ENCODE assay signal across 1 cellular context in the genomic region with DNA sequence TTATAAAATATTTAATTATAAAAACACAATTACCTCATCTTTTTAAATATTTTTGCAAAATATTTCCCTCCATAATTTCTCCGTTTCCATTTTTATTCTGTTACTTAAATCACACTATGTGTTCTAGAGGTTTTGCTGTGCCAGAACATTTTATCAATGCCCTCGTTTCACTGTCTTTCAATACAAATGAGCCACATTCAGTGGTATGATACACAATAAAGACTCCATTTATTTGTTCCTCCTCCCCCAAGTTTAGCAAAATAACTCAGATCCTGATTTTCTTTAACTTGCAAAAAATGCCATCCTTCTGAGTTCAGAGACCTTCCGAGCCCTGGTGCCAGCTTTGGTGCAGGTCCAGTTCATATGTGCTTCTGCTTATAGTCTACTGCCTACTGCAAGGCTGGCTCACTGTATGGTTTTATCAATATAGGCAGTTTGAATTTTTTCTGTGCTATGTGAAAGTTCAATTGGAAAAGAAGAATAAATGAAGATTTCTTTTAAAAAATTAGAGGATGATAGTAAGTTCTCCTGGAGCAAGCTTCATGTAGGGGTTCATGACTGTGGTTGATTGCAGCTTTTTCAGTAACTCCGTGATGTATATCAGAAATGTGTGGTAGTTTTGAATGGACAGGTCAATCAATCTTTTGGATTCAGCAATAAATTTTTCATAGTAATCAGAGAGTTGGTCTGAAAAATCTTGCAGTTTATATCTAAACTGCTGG.
TF ChIP-seq lines count a peak whose summit lies in the region.

No MANE protein-coding gene starts in this region.

TF ChIP-seq in HepG2, 621 proteins besides CTCF, POLR2A, EP300 and RAD21 (continued from another document and continues in another):
- TF ChIP-seq, protein P1, sequence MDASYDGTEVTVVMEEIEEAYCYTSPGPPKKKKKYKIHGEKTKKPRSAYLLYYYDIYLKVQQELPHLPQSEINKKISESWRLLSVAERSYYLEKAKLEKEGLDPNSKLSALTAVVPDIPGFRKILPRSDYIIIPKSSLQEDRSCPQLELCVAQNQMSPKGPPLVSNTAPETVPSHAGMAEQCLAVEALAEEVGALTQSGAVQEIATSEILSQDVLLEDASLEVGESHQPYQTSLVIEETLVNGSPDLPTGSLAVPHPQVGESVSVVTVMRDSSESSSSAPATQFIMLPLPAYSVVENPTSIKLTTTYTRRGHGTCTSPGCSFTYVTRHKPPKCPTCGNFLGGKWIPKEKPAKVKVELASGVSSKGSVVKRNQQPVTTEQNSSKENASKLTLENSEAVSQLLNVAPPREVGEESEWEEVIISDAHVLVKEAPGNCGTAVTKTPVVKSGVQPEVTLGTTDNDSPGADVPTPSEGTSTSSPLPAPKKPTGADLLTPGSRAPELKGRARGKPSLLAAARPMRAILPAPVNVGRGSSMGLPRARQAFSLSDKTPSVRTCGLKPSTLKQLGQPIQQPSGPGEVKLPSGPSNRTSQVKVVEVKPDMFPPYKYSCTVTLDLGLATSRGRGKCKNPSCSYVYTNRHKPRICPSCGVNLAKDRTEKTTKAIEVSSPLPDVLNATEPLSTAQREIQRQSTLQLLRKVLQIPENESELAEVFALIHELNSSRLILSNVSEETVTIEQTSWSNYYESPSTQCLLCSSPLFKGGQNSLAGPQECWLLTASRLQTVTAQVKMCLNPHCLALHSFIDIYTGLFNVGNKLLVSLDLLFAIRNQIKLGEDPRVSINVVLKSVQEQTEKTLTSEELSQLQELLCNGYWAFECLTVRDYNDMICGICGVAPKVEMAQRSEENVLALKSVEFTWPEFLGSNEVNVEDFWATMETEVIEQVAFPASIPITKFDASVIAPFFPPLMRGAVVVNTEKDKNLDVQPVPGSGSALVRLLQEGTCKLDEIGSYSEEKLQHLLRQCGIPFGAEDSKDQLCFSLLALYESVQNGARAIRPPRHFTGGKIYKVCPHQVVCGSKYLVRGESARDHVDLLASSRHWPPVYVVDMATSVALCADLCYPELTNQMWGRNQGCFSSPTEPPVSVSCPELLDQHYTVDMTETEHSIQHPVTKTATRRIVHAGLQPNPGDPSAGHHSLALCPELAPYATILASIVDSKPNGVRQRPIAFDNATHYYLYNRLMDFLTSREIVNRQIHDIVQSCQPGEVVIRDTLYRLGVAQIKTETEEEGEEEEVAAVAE (CRISPR knock-in tag; IDR thresholded peaks at IDR 0.05; ENCODE audit: borderline replicate concordance), result no peak
- TF ChIP-seq NR2F2 (IDR thresholded peaks at IDR 0.05; ENCODE audit: borderline replicate concordance, low read depth), result no peak
- TF ChIP-seq HDAC1 (CRISPR knock-in tag; IDR thresholded peaks at IDR 0.05), result no peak
- no peak for TF ChIP-seq SYNCRIP (IDR thresholded peaks at IDR 0.05; ENCODE audit: insufficient read depth, low read depth, low read length)
- no peak for TF ChIP-seq BCL6 (CRISPR knock-in tag; IDR thresholded peaks at IDR 0.05)
- TF ChIP-seq ZNF12 (CRISPR knock-in tag; IDR thresholded peaks at IDR 0.05), result no peak
- TF ChIP-seq, protein P2, sequence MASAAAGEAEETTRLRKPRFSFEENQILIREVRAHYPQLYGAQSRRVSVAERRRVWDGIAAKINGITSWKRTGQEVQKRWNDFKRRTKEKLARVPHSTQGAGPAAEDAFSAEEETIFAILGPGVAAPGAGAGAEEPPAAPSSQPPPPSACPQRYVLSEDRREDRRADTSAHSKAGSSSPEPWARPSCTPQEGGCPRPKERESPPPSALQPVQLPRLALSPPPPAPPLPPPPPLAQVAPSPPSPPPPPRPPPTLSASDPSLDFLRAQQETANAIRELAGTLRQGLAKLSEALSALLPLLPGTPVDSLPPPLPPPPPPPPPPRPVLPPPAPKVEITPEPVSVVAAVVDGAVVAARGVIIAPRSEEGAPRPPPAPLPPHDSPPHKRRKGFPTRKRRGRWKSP (CRISPR knock-in tag; IDR thresholded peaks at IDR 0.05), result peak; percentile 29; the same call in 1 of the 2 replicates
- no peak for TF ChIP-seq ZNF747 (CRISPR knock-in tag; IDR thresholded peaks at IDR 0.05; ENCODE audit: borderline replicate concordance)
- TF ChIP-seq, protein P3, sequence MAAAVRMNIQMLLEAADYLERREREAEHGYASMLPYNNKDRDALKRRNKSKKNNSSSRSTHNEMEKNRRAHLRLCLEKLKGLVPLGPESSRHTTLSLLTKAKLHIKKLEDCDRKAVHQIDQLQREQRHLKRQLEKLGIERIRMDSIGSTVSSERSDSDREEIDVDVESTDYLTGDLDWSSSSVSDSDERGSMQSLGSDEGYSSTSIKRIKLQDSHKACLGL (CRISPR knock-in tag; IDR thresholded peaks at IDR 0.05), result no peak
- TF ChIP-seq, protein P4, sequence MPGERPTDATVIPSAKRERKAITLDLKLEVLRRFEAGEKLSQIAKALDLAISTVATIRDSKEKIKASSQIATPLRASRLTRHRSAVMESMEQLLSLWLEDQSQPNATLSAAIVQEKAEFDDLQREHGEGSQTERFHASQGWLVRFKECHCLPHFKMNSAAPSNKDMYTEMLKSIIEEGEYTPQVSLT (CRISPR knock-in tag; IDR thresholded peaks at IDR 0.05; ENCODE audit: borderline replicate concordance, low read depth), result no peak
- TF ChIP-seq KLF13 (CRISPR knock-in tag; IDR thresholded peaks at IDR 0.05), result no peak
- TF ChIP-seq ARNT2 (CRISPR knock-in tag; IDR thresholded peaks at IDR 0.05; ENCODE audit: low read depth), result no peak
- TF ChIP-seq, protein P5, sequence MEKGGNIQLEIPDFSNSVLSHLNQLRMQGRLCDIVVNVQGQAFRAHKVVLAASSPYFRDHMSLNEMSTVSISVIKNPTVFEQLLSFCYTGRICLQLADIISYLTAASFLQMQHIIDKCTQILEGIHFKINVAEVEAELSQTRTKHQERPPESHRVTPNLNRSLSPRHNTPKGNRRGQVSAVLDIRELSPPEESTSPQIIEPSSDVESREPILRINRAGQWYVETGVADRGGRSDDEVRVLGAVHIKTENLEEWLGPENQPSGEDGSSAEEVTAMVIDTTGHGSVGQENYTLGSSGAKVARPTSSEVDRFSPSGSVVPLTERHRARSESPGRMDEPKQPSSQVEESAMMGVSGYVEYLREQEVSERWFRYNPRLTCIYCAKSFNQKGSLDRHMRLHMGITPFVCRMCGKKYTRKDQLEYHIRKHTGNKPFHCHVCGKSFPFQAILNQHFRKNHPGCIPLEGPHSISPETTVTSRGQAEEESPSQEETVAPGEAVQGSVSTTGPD (CRISPR knock-in tag; IDR thresholded peaks at IDR 0.05), result no peak
- no peak for TF ChIP-seq ZNF382 (CRISPR knock-in tag; IDR thresholded peaks at IDR 0.05; ENCODE audit: borderline replicate concordance)
- TF ChIP-seq NR2C2 (CRISPR knock-in tag; IDR thresholded peaks at IDR 0.05; ENCODE audit: borderline replicate concordance), result no peak
- TF ChIP-seq ARID2 (CRISPR knock-in tag; IDR thresholded peaks at IDR 0.05; ENCODE audit: borderline replicate concordance), result no peak
- peak; percentile 11; the same call in 1 of the 2 replicates for TF ChIP-seq ZNF256 (CRISPR knock-in tag; conservative IDR thresholded peaks at IDR 0.05)
- TF ChIP-seq CHD2 (IDR thresholded peaks at IDR 0.05; ENCODE audit: low read depth, low read length), result no peak
- TF ChIP-seq, protein P6, sequence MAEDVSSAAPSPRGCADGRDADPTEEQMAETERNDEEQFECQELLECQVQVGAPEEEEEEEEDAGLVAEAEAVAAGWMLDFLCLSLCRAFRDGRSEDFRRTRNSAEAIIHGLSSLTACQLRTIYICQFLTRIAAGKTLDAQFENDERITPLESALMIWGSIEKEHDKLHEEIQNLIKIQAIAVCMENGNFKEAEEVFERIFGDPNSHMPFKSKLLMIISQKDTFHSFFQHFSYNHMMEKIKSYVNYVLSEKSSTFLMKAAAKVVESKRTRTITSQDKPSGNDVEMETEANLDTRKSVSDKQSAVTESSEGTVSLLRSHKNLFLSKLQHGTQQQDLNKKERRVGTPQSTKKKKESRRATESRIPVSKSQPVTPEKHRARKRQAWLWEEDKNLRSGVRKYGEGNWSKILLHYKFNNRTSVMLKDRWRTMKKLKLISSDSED (CRISPR knock-in tag; IDR thresholded peaks at IDR 0.05), result no peak
- TF ChIP-seq, protein P7, sequence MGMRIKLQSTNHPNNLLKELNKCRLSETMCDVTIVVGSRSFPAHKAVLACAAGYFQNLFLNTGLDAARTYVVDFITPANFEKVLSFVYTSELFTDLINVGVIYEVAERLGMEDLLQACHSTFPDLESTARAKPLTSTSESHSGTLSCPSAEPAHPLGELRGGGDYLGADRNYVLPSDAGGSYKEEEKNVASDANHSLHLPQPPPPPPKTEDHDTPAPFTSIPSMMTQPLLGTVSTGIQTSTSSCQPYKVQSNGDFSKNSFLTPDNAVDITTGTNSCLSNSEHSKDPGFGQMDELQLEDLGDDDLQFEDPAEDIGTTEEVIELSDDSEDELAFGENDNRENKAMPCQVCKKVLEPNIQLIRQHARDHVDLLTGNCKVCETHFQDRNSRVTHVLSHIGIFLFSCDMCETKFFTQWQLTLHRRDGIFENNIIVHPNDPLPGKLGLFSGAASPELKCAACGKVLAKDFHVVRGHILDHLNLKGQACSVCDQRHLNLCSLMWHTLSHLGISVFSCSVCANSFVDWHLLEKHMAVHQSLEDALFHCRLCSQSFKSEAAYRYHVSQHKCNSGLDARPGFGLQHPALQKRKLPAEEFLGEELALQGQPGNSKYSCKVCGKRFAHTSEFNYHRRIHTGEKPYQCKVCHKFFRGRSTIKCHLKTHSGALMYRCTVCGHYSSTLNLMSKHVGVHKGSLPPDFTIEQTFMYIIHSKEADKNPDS (CRISPR knock-in tag; IDR thresholded peaks at IDR 0.05), result no peak
- 0 out of 2 replicates have a peak, but pooled peaks have one; percentile 12 for TF ChIP-seq ELF3 (CRISPR knock-in tag; IDR thresholded peaks at IDR 0.05)
- TF ChIP-seq ZNF7 (CRISPR knock-in tag; IDR thresholded peaks at IDR 0.05), result no peak
- no peak for TF ChIP-seq ZMYM4 (CRISPR knock-in tag; IDR thresholded peaks at IDR 0.05)
- 0 out of 2 replicates have a peak, but pooled peaks have one; percentile 33 for TF ChIP-seq ATF1 (CRISPR knock-in tag; IDR thresholded peaks at IDR 0.05)
- TF ChIP-seq, protein P8, sequence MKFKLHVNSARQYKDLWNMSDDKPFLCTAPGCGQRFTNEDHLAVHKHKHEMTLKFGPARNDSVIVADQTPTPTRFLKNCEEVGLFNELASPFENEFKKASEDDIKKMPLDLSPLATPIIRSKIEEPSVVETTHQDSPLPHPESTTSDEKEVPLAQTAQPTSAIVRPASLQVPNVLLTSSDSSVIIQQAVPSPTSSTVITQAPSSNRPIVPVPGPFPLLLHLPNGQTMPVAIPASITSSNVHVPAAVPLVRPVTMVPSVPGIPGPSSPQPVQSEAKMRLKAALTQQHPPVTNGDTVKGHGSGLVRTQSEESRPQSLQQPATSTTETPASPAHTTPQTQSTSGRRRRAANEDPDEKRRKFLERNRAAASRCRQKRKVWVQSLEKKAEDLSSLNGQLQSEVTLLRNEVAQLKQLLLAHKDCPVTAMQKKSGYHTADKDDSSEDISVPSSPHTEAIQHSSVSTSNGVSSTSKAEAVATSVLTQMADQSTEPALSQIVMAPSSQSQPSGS (CRISPR knock-in tag; IDR thresholded peaks at IDR 0.05), result no peak
- 0 out of 2 replicates have a peak, but pooled peaks have one; percentile 20 for TF ChIP-seq TARDBP (CRISPR knock-in tag; IDR thresholded peaks at IDR 0.05)
- no peak for TF ChIP-seq KAT2B (IDR thresholded peaks at IDR 0.05; ENCODE audit: borderline replicate concordance, low read depth, low read length)
- TF ChIP-seq, protein P9, sequence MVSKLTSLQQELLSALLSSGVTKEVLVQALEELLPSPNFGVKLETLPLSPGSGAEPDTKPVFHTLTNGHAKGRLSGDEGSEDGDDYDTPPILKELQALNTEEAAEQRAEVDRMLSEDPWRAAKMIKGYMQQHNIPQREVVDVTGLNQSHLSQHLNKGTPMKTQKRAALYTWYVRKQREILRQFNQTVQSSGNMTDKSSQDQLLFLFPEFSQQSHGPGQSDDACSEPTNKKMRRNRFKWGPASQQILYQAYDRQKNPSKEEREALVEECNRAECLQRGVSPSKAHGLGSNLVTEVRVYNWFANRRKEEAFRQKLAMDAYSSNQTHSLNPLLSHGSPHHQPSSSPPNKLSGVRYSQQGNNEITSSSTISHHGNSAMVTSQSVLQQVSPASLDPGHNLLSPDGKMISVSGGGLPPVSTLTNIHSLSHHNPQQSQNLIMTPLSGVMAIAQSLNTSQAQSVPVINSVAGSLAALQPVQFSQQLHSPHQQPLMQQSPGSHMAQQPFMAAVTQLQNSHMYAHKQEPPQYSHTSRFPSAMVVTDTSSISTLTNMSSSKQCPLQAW (CRISPR knock-in tag; IDR thresholded peaks at IDR 0.05), result no peak
- 0 out of 2 replicates have a peak, but pooled peaks have one; percentile 27 for TF ChIP-seq SIX4 (CRISPR knock-in tag; IDR thresholded peaks at IDR 0.05)
- peak; percentile 56; the same call in 1 of the 2 replicates for TF ChIP-seq ZNF816 (CRISPR knock-in tag; IDR thresholded peaks at IDR 0.05; ENCODE audit: borderline replicate concordance)
- TF ChIP-seq POLR2AphosphoS2 (IDR thresholded peaks at IDR 0.05; ENCODE audit: low read depth, low read length), result peak; percentile 96
- peak; percentile 36 for TF ChIP-seq MED8 (CRISPR knock-in tag; IDR thresholded peaks at IDR 0.05; ENCODE audit: insufficient replicate concordance)
- TF ChIP-seq MED1 (CRISPR knock-in tag; IDR thresholded peaks at IDR 0.05), result 0 out of 2 replicates have a peak, but pooled peaks have one; percentile 6
- no peak for TF ChIP-seq ZNF326 (CRISPR knock-in tag; IDR thresholded peaks at IDR 0.05; ENCODE audit: borderline replicate concordance)
- TF ChIP-seq, protein P10, sequence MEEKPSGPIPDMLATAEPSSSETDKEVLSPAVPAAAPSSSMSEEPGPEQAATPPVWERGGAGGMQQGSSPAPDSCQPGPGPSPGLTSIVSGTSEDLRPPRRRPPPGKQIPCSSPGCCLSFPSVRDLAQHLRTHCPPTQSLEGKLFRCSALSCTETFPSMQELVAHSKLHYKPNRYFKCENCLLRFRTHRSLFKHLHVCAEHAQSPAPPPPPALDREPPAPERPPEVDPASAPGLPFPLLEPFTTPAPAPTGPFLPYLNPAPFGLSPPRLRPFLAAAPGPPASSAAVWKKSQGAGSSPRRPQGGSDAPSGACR (CRISPR knock-in tag; IDR thresholded peaks at IDR 0.05), result no peak
- no peak; the same call in 1 of the 2 replicates for TF ChIP-seq FOXA3 (CRISPR knock-in tag; IDR thresholded peaks at IDR 0.05)
- no peak for TF ChIP-seq RBAK (CRISPR knock-in tag; IDR thresholded peaks at IDR 0.05)
- no peak for TF ChIP-seq ZNF343 (CRISPR knock-in tag; IDR thresholded peaks at IDR 0.05)
- TF ChIP-seq, protein P11, sequence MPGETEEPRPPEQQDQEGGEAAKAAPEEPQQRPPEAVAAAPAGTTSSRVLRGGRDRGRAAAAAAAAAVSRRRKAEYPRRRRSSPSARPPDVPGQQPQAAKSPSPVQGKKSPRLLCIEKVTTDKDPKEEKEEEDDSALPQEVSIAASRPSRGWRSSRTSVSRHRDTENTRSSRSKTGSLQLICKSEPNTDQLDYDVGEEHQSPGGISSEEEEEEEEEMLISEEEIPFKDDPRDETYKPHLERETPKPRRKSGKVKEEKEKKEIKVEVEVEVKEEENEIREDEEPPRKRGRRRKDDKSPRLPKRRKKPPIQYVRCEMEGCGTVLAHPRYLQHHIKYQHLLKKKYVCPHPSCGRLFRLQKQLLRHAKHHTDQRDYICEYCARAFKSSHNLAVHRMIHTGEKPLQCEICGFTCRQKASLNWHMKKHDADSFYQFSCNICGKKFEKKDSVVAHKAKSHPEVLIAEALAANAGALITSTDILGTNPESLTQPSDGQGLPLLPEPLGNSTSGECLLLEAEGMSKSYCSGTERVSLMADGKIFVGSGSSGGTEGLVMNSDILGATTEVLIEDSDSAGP (CRISPR knock-in tag; IDR thresholded peaks at IDR 0.05; ENCODE audit: borderline replicate concordance), result no peak
- TF ChIP-seq ZNF577 (CRISPR knock-in tag; IDR thresholded peaks at IDR 0.05; ENCODE audit: borderline replicate concordance, low read depth), result no peak
- TF ChIP-seq HHEX (CRISPR knock-in tag; IDR thresholded peaks at IDR 0.05), result no peak
- TF ChIP-seq KAT8 (CRISPR knock-in tag; IDR thresholded peaks at IDR 0.05), result no peak
